In genomic region chr1:24544239-24544638, GRCh38 we compare ENCODE assay signal across 22 cellular contexts. TPM values are rescaled to one million over a fixed set of nuclear protein-coding genes. Genes with fewer than 3 reads are reported as not detected.
DNase-seq lines count a peak whose midpoint lies in the region; ATAC-seq, FAIRE-seq and TF ChIP-seq lines count a peak whose summit lies in the region.
"Had no signal": no experiment of that assay in that cellular context is flagged by ENCODE, and none has a peak within 500 bp of the region (broad histone marks: within the 10 kb centered on the region; RNA-seq: fewer than 3 reads in every experiment).

No MANE protein-coding gene starts in this region.

- no peaks in the 10 kb centered on the region for H3K9me3 Mint-ChIP-seq in type B pancreatic cell
- H3K9me3 Mint-ChIP-seq: CD4-positive, alpha-beta memory T cell; H9 had no signal

- no peak overlapping the region for H3K4me3 Mint-ChIP-seq in type B pancreatic cell
- H3K4me3 Mint-ChIP-seq: B cell, H9 had no signal

- FAIRE-seq in RCC 7860 (lab: Jason Lieb, UNC) = peak; percentile 75
- FAIRE-seq: D721Med, GM12892, K562 had no signal

- no peak for ATAC-seq in GM18907 (IDR thresholded peaks at IDR 0.05; ENCODE audit: unreplicated experiment)
- no peak for ATAC-seq in HG02678 (IDR thresholded peaks at IDR 0.05; ENCODE audit: unreplicated experiment)
- ATAC-seq: K562 had no signal

- H3K36me3 Mint-ChIP-seq in type B pancreatic cell = no peaks in the 10 kb centered on the region

- H3K4me1 Mint-ChIP-seq in type B pancreatic cell (ENCODE audit: unreplicated experiment) = peaks cover 27% of the 10 kb centered on the region

- peak overlapping the region; percentile 31 for H3K27ac ChIP-seq in epithelial cell of prostate
- H3K27ac ChIP-seq: RWPE1, SJCRH30 had no signal

- H3K27me3 Mint-ChIP-seq in type B pancreatic cell = peaks cover 7% of the 10 kb centered on the region
- H3K27me3 Mint-ChIP-seq: B cell; CD4-positive, alpha-beta memory T cell had no signal

- DNase-seq in ELR (ENCODE audit: low read depth) = peak; percentile 46
- DNase-seq in RCC 7860 (ENCODE audit: low spot score) = no peak
- no peak for DNase-seq in epithelial cell of prostate (ENCODE audit: low read depth, low spot score)
- no peak for DNase-seq in type B pancreatic cell (ENCODE audit: extremely low spot score, unreplicated experiment)
- no peak for DNase-seq in T-helper 1 cell
- DNase-seq: CD4-positive, alpha-beta memory T cell; DMS79; GF-D8; H9; NCI-H1417 treated with DMSO at 0.1 percent for 48 hours; NCI-H2029; NCI-H2171; NCI-H446; NCI-H69; SJCRH30 had no signal

- peak overlapping the region; percentile 17 for H3K27ac Mint-ChIP-seq in type B pancreatic cell
- H3K27ac Mint-ChIP-seq: B cell, H9 had no signal

- TF ChIP-seq CTCF in type B pancreatic cell (conservative IDR thresholded peaks at IDR 0.05) = no peak

RNA-seq across cellular contexts. Expression of gene NCMAP, which starts 11.6 kb away (rescaled TPM):
- 2.1 and 2.4 TPM in 2 replicates for total RNA-seq in type B pancreatic cell (ENCODE audit: low replicate concordance)
- total RNA-seq: B cell; CD4-positive, alpha-beta memory T cell; K562; SJCRH30 had no signal

RNA-seq across cellular contexts. Expression of gene RCAN3, which starts 41.6 kb away (rescaled TPM):
- total RNA-seq in type B pancreatic cell (ENCODE audit: low replicate concordance) = 20.4 and 40.8 TPM in 2 replicates
